9 cellular contexts compared by ENCODE assay signal in the genomic region with DNA sequence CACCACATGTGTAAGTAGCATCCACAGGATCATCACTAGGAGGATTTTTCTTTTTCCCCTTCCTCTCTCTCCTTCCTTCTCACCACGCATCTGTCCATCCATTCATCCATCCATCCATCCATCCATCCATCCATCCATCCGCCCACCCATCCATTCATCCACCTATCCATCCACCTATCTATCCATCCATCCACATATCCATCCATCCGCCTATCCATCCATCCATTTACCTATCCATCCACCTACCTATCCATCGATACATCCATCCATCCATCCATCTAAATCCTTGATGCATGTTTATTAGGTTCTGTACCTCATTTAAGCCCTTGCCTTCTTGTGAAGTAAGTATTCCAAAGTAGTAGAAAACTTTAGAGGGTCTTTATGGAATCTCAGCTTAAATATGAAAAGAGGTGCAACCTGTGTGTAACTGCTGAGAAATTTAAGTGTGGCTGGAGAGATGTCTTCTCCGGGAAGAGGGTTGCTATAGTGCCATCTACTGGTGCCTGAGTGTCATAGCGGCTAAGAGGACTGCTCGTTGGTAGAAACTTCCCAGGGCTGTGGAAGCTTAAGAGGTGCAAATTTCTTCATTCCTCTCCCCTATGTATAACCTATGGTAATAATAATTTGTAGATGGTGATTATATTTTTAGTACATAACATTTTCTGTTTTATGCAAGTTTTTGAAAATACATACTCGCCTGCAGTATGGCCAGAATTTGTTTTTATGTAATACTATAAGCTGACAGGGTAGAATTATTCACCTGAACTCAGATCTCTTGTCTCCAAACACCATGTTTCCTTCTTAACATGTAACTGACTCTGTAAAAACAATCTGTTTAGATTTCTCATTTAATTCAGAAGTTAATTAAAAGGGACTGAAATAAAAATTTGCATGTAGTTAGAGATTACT. TPM values are rescaled to one million over a fixed set of nuclear protein-coding genes. Genes with fewer than 3 reads are reported as not detected.
DNase-seq lines count a peak whose midpoint lies in the region.
"Had no signal": no experiment of that assay in that cellular context is flagged by ENCODE, and none has a peak within 500 bp of the region (broad histone marks: within the 10 kb centered on the region; RNA-seq: fewer than 3 reads in every experiment).

No MANE protein-coding gene starts in this region.

- DNase-seq in DMS 273 treated with DMSO at 0.1 percent for 48 hours (lab: John Stamatoyannopoulos, UW) (peak; percentile 3), HS-5 (ENCODE audit: low read depth) (peak; percentile 18), NOMO-1 treated with DMSO at 0.1 percent for 48 hours (lab: John Stamatoyannopoulos, UW; ENCODE audit: unreplicated experiment) (peak; percentile 53), germinal center (ENCODE audit: low spot score) (peak; percentile 73), pons (ENCODE audit: low spot score) (peak; percentile 59), occipital lobe (lab: John Stamatoyannopoulos, UW) (no peak), NK-92 (lab: John Stamatoyannopoulos, UW; ENCODE audit: unreplicated experiment) (no peak)
- DNase-seq in activated effector memory CD4-positive, alpha-beta T cell treated with Interleukin-2 at 50 U/mL for 16 hours = peak; percentile 6
- DNase-seq: activated B cell treated with CpG ODN at 0.5 μM for 24 hours had no signal

RNA-seq across cellular contexts. Expression of gene MYO1H, which starts 46.0 kb away (rescaled TPM):
- total RNA-seq in occipital lobe = 0.16 TPM
- total RNA-seq: activated B cell treated with CpG ODN at 0.5 μM for 24 hours had no signal

Comparison
In these comparisons a context has a peak if more than half of its experiments do, and no peak if none do; other contexts are left out.
1. DNase-seq: peak in DMS 273 treated with DMSO at 0.1 percent for 48 hours (single experiment), HS-5 (single experiment), NOMO-1 treated with DMSO at 0.1 percent for 48 hours (single experiment), activated effector memory CD4-positive, alpha-beta T cell treated with Interleukin-2 at 50 U/mL for 16 hours (single experiment), germinal center (single experiment) and pons (single experiment); none in occipital lobe (single experiment) and NK-92 (single experiment).